17 cellular contexts compared by ENCODE assay signal in genomic region chr7:157607218-157607617, GRCh38.
DNase-seq lines count a peak whose midpoint lies in the region; ATAC-seq and TF ChIP-seq lines count a peak whose summit lies in the region.
"Had no signal": no experiment of that assay in that cellular context is flagged by ENCODE, and none has a peak within 500 bp of the region (broad histone marks: within the 10 kb centered on the region; RNA-seq: fewer than 3 reads in every experiment).

No MANE protein-coding gene starts in this region.

- H3K9me3 ChIP-seq in osteoblast (ENCODE audit: low read depth, low read length) (no peaks in the 10 kb centered on the region), upper lobe of right lung (no peaks in the 10 kb centered on the region)

- no peaks in the 10 kb centered on the region for H3K36me3 Mint-ChIP-seq in chondrocyte (ENCODE audit: low read depth)
- H3K36me3 Mint-ChIP-seq: CD4-positive, CD25-positive, alpha-beta regulatory T cell; CD8-positive, alpha-beta memory T cell had no signal

- intact Hi-C loops in upper lobe of right lung (cut with DNase I) (no loop called here), cardiac septum (cut with DNase I) (no loop called here)

- H3K27ac ChIP-seq in osteoblast (ENCODE audit: low read depth, low read length) = no peak overlapping the region
- H3K27ac ChIP-seq in upper lobe of right lung = no peak overlapping the region
- H3K27ac ChIP-seq: BLaER1, C4-2B had no signal

- no peaks in the 10 kb centered on the region for H4K20me1 ChIP-seq in osteoblast (ENCODE audit: insufficient read depth, low read length)
- H4K20me1 ChIP-seq: BLaER1 had no signal

- peaks cover 2% of the 10 kb centered on the region for H3K27me3 Mint-ChIP-seq in chondrocyte (ENCODE audit: low read depth)
- H3K27me3 Mint-ChIP-seq: B cell had no signal

- H3K4me2 ChIP-seq in osteoblast (ENCODE audit: insufficient read depth, low read length) = no peak overlapping the region
- H3K4me2 ChIP-seq: GM23338 had no signal

- H3K36me3 ChIP-seq in osteoblast (ENCODE audit: insufficient read depth, low read length) (no peaks in the 10 kb centered on the region), upper lobe of right lung (no peaks in the 10 kb centered on the region)
- H3K36me3 ChIP-seq: BLaER1 had no signal

- no peak overlapping the region for H3K4me3 Mint-ChIP-seq in chondrocyte (ENCODE audit: unreplicated experiment)
- H3K4me3 Mint-ChIP-seq: B cell; CD4-positive, CD25-positive, alpha-beta regulatory T cell; CD8-positive, alpha-beta memory T cell; GM23338; H9 had no signal

- ATAC-seq in upper lobe of right lung (no peak), HG03521 (IDR thresholded peaks at IDR 0.05; ENCODE audit: unreplicated experiment) (no peak)
- ATAC-seq: GM23338, HCT116 had no signal

- no peaks in the 10 kb centered on the region for H3K4me1 Mint-ChIP-seq in chondrocyte (ENCODE audit: low read depth)
- H3K4me1 Mint-ChIP-seq: B cell, GM23338 had no signal

- H2AFZ ChIP-seq in osteoblast (ENCODE audit: low read length) = no peak overlapping the region
- H2AFZ ChIP-seq: GM23338 had no signal

- no peaks in the 10 kb centered on the region for H3K4me1 ChIP-seq in osteoblast (ENCODE audit: insufficient read depth, low read length)
- H3K4me1 ChIP-seq in upper lobe of right lung = no peaks in the 10 kb centered on the region

- H3K79me2 ChIP-seq in osteoblast (ENCODE audit: insufficient read depth, low read length) = no peaks in the 10 kb centered on the region

- DNase-seq in chondrocyte (ENCODE audit: low spot score) (peak; percentile 79), osteoblast (ENCODE audit: insufficient read length, low spot score, missing footprints) (peak; percentile 48), upper lobe of right lung (peak; percentile 35), cardiac septum (ENCODE audit: low spot score) (no peak), hippocampal formation (lab: John Stamatoyannopoulos, UW) (no peak)
- DNase-seq: CD4-positive, CD25-positive, alpha-beta regulatory T cell; CD8-positive, alpha-beta memory T cell; DMS 273 treated with DMSO at 0.1 percent for 48 hours; DMS79; GF-D8; H9 had no signal

- no peak for TF ChIP-seq CTCF in chondrocyte (IDR thresholded peaks at IDR 0.05)
- TF ChIP-seq CTCF in osteoblast (IDR thresholded peaks at IDR 0.05; ENCODE audit: extremely low read depth, low read depth, low read length) = no peak
- TF ChIP-seq CTCF in upper lobe of right lung (IDR thresholded peaks at IDR 0.05) = no peak

- H3K4me3 ChIP-seq in osteoblast (ENCODE audit: insufficient read depth, low read length) = no peak overlapping the region
- H3K4me3 ChIP-seq in upper lobe of right lung = no peak overlapping the region
- H3K4me3 ChIP-seq: BLaER1, GM23338 had no signal

- H3K27ac Mint-ChIP-seq in chondrocyte (ENCODE audit: unreplicated experiment) = no peak overlapping the region
- H3K27ac Mint-ChIP-seq: B cell; CD4-positive, CD25-positive, alpha-beta regulatory T cell; GM23338; H9 had no signal

- H3K9me3 Mint-ChIP-seq in chondrocyte (ENCODE audit: low read depth) = no peaks in the 10 kb centered on the region
- H3K9me3 Mint-ChIP-seq: H9 had no signal

- no peaks in the 10 kb centered on the region for H3K27me3 ChIP-seq in osteoblast (ENCODE audit: insufficient read depth, low read length)
- peaks cover under 1% of the 10 kb centered on the region for H3K27me3 ChIP-seq in upper lobe of right lung
- H3K27me3 ChIP-seq: BLaER1 had no signal

Comparison
In these comparisons a context has a peak if more than half of its experiments do, and no peak if none do; other contexts are left out.
1. DNase-seq: peak in chondrocyte (single experiment), osteoblast (single experiment) and upper lobe of right lung (single experiment); none in cardiac septum (single experiment) and hippocampal formation (0 of 2).